29 cellular contexts compared by ENCODE assay signal in the genomic region with DNA sequence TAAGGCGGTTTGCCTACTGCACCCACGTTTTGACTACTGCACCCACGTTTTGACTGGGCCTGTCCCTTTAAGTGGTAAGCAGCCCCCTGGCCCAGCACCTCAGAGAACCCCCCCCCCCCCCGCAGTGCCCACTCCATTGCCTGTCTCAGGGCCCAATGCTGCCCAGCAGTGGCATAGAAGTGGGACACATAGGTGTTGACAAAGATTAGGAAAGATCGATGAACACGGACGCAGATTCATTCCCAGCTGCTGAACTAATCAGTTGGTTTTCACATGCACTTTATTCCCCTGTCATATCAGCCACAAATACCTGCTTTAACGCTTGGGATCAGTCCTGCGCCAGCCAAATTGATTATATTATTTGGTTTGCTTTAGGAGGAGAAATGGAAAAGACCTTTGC.
"Had no signal": no experiment of that assay in that cellular context is flagged by ENCODE, and none has a peak within 500 bp of the region (broad histone marks: within the 10 kb centered on the region; RNA-seq: fewer than 3 reads in every experiment).

No MANE protein-coding gene starts in this region.

- H3K27ac Mint-ChIP-seq: dendritic cell treated with granulocyte-macrophage colony-stimulating factor and Interleukin-4, amounts not matched to agents 40 ng/mL and 50 ng/mL, for 4 days; effector memory CD8-positive, alpha-beta T cell; endodermal cell had no signal

- FAIRE-seq: colon, endometrium, endothelial cell of umbilical vein, frontal cortex had no signal

- H3K27me3 ChIP-seq: colonic mucosa, esophagus muscularis mucosa, foreskin keratinocyte, gastrocnemius medialis, gastroesophageal sphincter had no signal

- H3K27me3 Mint-ChIP-seq: dendritic cell treated with granulocyte-macrophage colony-stimulating factor and Interleukin-4, amounts not matched to agents 40 ng/mL and 50 ng/mL, for 4 days had no signal

- H3K4me1 ChIP-seq: colonic mucosa, esophagus muscularis mucosa, esophagus squamous epithelium, foreskin keratinocyte, gastrocnemius medialis, gastroesophageal sphincter, heart left ventricle, heart right ventricle had no signal

- H3K9me3 Mint-ChIP-seq: dendritic cell treated with granulocyte-macrophage colony-stimulating factor and Interleukin-4, amounts not matched to agents 40 ng/mL and 50 ng/mL, for 4 days; effector memory CD8-positive, alpha-beta T cell had no signal

- H3K27ac ChIP-seq: colonic mucosa, coronary artery, dorsolateral prefrontal cortex, epithelial cell of prostate, esophagus muscularis mucosa, esophagus squamous epithelium, foreskin keratinocyte, gastrocnemius medialis, gastroesophageal sphincter, heart left ventricle, heart right ventricle had no signal

- H3K4me3 Mint-ChIP-seq: dendritic cell treated with granulocyte-macrophage colony-stimulating factor and Interleukin-4, amounts not matched to agents 40 ng/mL and 50 ng/mL, for 4 days; effector memory CD8-positive, alpha-beta T cell; endodermal cell had no signal

- H3K4me1 Mint-ChIP-seq: endodermal cell had no signal

- DNase-seq: colonic mucosa; cortex of kidney; dermis blood vessel endothelial cell; dorsolateral prefrontal cortex; effector CD4-positive, alpha-beta T cell; effector CD8-positive, alpha-beta T cell; effector memory CD4-positive, alpha-beta T cell; effector memory CD8-positive, alpha-beta T cell; endodermal cell; erythroblast; esophagus squamous epithelium; foreskin fibroblast; foreskin keratinocyte; foreskin melanocyte; gastrocnemius medialis; glutamatergic neuron; head of caudate nucleus; heart left ventricle; heart right ventricle had no signal

- ATAC-seq: effector memory CD8-positive, alpha-beta T cell; esophagus mucosa; foreskin keratinocyte; gastrocnemius medialis; gastroesophageal sphincter; heart left ventricle; heart right ventricle had no signal

- H3K4me3 ChIP-seq: colonic mucosa, coronary artery, dorsolateral prefrontal cortex, esophagus muscularis mucosa, esophagus squamous epithelium, gastrocnemius medialis, gastroesophageal sphincter, heart left ventricle, heart right ventricle had no signal

- H3K36me3 ChIP-seq: colonic mucosa, esophagus muscularis mucosa, esophagus squamous epithelium, gastrocnemius medialis, gastroesophageal sphincter, heart left ventricle, heart right ventricle had no signal

- H3K9me3 ChIP-seq: colonic mucosa, esophagus muscularis mucosa, esophagus squamous epithelium, gastrocnemius medialis, gastroesophageal sphincter, heart left ventricle had no signal
